In genomic region chr22:43168416-43169309, GRCh38 we compare ENCODE assay signal across 14 cellular contexts. TPM values are rescaled to one million over a fixed set of nuclear protein-coding genes. Genes with fewer than 3 reads are reported as not detected.
DNase-seq lines count a peak whose midpoint lies in the region; ATAC-seq and TF ChIP-seq lines count a peak whose summit lies in the region.
"Had no signal": no experiment of that assay in that cellular context is flagged by ENCODE, and none has a peak within 500 bp of the region (broad histone marks: within the 10 kb centered on the region; RNA-seq: fewer than 3 reads in every experiment).

No MANE protein-coding gene starts in this region.

- DNase-seq in AG20443 (ENCODE audit: low spot score) (peak; percentile 93), dedifferentiated amniotic fluid mesenchymal stem cell (ENCODE audit: extremely low spot score) (peak; percentile 51), neural crest cell (ENCODE audit: low read depth, low spot score) (no peak), left lobe of liver (ENCODE audit: low spot score) (no peak), MG63 (no peak), SK-N-DZ (ENCODE audit: low spot score) (no peak)
- DNase-seq: CD8-positive, alpha-beta memory T cell; NCI-H1436; NCI-H524; OCI-M1; posterior cingulate gyrus had no signal

- H3K4me3 ChIP-seq in HEK293 (ENCODE audit: low read depth, low read length) (no peak overlapping the region), MG63 (no peak overlapping the region)

- H3K9me3 Mint-ChIP-seq in neural crest cell, result no peaks in the 10 kb centered on the region
- H3K9me3 Mint-ChIP-seq: CD8-positive, alpha-beta memory T cell had no signal

- peaks cover 14 to 69% of the 10 kb centered on the region in 2 experiments; a peak in 2 of 3 replicates for H3K36me3 ChIP-seq in HEK293 (ENCODE audit: control insufficient read depth in 2 of 2, insufficient read depth in 1 of 2, low read length in 2 of 2)
- peaks cover 28% of the 10 kb centered on the region for H3K36me3 ChIP-seq in MG63

- peaks cover 8% of the 10 kb centered on the region for H3K4me1 Mint-ChIP-seq in neural crest cell

- H3K27ac ChIP-seq in HEK293 (ENCODE audit: extremely low read depth, low read depth, low read length), result no peak overlapping the region

- H3K27me3 ChIP-seq in MG63, result no peaks in the 10 kb centered on the region

- H3K9me3 ChIP-seq in HEK293 (ENCODE audit: control insufficient read depth, insufficient read depth, low read depth, low read length) (no peaks in the 10 kb centered on the region), MG63 (no peaks in the 10 kb centered on the region)

- ATAC-seq in HG03571 (IDR thresholded peaks at IDR 0.05; ENCODE audit: unreplicated experiment) (no peak), left lobe of liver (no peak)
- ATAC-seq: activated CD4-positive, CD25-positive, alpha-beta regulatory T cell treated with anti-CD3 and anti-CD28 coated beads, Interleukin-2, amount 50 U/mL, for 24 hours had no signal

- H3K4me3 Mint-ChIP-seq in neural crest cell, result no peak overlapping the region
- H3K4me3 Mint-ChIP-seq: CD8-positive, alpha-beta memory T cell had no signal

- no peaks in the 10 kb centered on the region for H3K4me1 ChIP-seq in HEK293 (ENCODE audit: control insufficient read depth, insufficient read depth, low read length)

- TF ChIP-seq CTCF in HEK293 (tag by site-specific recombination; IDR thresholded peaks at IDR 0.05) (no peak), neural crest cell (conservative IDR thresholded peaks at IDR 0.05) (no peak)

- CTCF ChIA-PET in HEK293 (lab: Yijun Ruan, JAX), result no interaction called here

- H3K27me3 Mint-ChIP-seq in neural crest cell (ENCODE audit: low read depth), result no peaks in the 10 kb centered on the region

- POLR2A ChIA-PET in HEK293 (lab: Yijun Ruan, JAX), result no interaction called here

- no peaks in the 10 kb centered on the region for H3K36me3 Mint-ChIP-seq in neural crest cell (ENCODE audit: low read depth)

- H3K27ac Mint-ChIP-seq in neural crest cell (ENCODE audit: unreplicated experiment), result peak overlapping the region; percentile 84

TF ChIP-seq in HEK293, 187 proteins besides CTCF, POLR2A, EP300 and RAD21:
- TF ChIP-seq ZNF558 (tag by site-specific recombination; IDR thresholded peaks at IDR 0.05), result no peak
- no peak for TF ChIP-seq ZNF19 (tag by site-specific recombination; IDR thresholded peaks at IDR 0.05; ENCODE audit: low read depth)
- no peak for TF ChIP-seq PRDM10 (tag by site-specific recombination; IDR thresholded peaks at IDR 0.05)
- TF ChIP-seq GLIS2 (tag by site-specific recombination; IDR thresholded peaks at IDR 0.05), result 0 out of 2 replicates have a peak, but pooled peaks have one; percentile 17
- TF ChIP-seq OVOL3 (tag by site-specific recombination; IDR thresholded peaks at IDR 0.05), result no peak

RNA-seq across cellular contexts. Expression of gene TSPO, which starts 17.3 kb away (rescaled TPM):
- total RNA-seq in neural crest cell, result 11.1 and 12.3 TPM in 2 replicates
- 32.2 TPM for total RNA-seq in left lobe of liver
- 465 and 558 TPM in 2 replicates for total RNA-seq in MG63 (2014; rRNA removed; shearing (Covaris generic); ENCODE audit: low replicate concordance)
- 5.8 and 11.7 TPM in 2 replicates for polyA plus RNA-seq in SK-N-DZ (2014; cell fraction: cytosol; rRNA removed)
- 4.1 and 13.1 TPM in 2 replicates for polyA plus RNA-seq in SK-N-DZ (2014; cell fraction: nucleus; rRNA removed)

RNA-seq across cellular contexts. Expression of gene TTLL12, which starts 18.3 kb away (rescaled TPM):
- total RNA-seq in neural crest cell, result 72.4 and 73.8 TPM in 2 replicates
- 26.6 TPM for total RNA-seq in left lobe of liver
- 50.6 and 61.7 TPM in 2 replicates for total RNA-seq in MG63 (2014; rRNA removed; shearing (Covaris generic); ENCODE audit: low replicate concordance)
- 56.9 and 61.0 TPM in 2 replicates for polyA plus RNA-seq in SK-N-DZ (2014; cell fraction: cytosol; rRNA removed)
- 52.4 and 60.6 TPM in 2 replicates for polyA plus RNA-seq in SK-N-DZ (2014; cell fraction: nucleus; rRNA removed)

RNA-seq across cellular contexts. Expression of gene MCAT, which starts 25.5 kb away (rescaled TPM):
- total RNA-seq in neural crest cell, result 25.7 and 26.5 TPM in 2 replicates
- 13.6 TPM for total RNA-seq in left lobe of liver
- 7.9 and 19.0 TPM in 2 replicates for total RNA-seq in MG63 (2014; rRNA removed; shearing (Covaris generic); ENCODE audit: low replicate concordance)
- polyA plus RNA-seq in SK-N-DZ (2014; cell fraction: cytosol; rRNA removed), result 31.7 and 44.0 TPM in 2 replicates
- polyA plus RNA-seq in SK-N-DZ (2014; cell fraction: nucleus; rRNA removed), result 22.3 and 24.3 TPM in 2 replicates

RNA-seq across cellular contexts. Expression of gene BIK, which starts 58.1 kb away (rescaled TPM):
- total RNA-seq in neural crest cell, result 0.61 and 0.86 TPM in 2 replicates
- 0.25 TPM for total RNA-seq in left lobe of liver
- 0.10 TPM in 1 of 2 replicates, not detected in the other for total RNA-seq in MG63 (2014; rRNA removed; shearing (Covaris generic); ENCODE audit: low replicate concordance)
- polyA plus RNA-seq in SK-N-DZ (2014; cell fraction: cytosol; rRNA removed), result not detected in 2 replicates
- polyA plus RNA-seq in SK-N-DZ (2014; cell fraction: nucleus; rRNA removed), result not detected in 2 replicates

Comparison
In these comparisons a context has a peak if more than half of its experiments do, and no peak if none do; other contexts are left out.
1. DNase-seq: peak in AG20443 (single experiment) and dedifferentiated amniotic fluid mesenchymal stem cell (single experiment); none in neural crest cell (single experiment), left lobe of liver (single experiment), MG63 (single experiment) and SK-N-DZ (single experiment).
2. RNA of gene TSPO, which starts 17.3 kb away (total RNA-seq): 465 to 558 TPM in MG63; 32.2 TPM in left lobe of liver (single experiment) and 11.1 to 12.3 TPM in neural crest cell; every median in the first group is over 10 times any median in the second.